In genomic region chr6:69339163-69339550, GRCh38 we compare ENCODE assay signal across 8 cellular contexts.
"Had no signal": no experiment of that assay in that cellular context is flagged by ENCODE, and none has a peak within 500 bp of the region (broad histone marks: within the 10 kb centered on the region; RNA-seq: fewer than 3 reads in every experiment).

No MANE protein-coding gene starts in this region.

- H3K4me3 ChIP-seq: GM23248, HAP-1, K562 had no signal

- ATAC-seq: HCT116, K562 had no signal

- DNase-seq: GM23248, GOT3, H7, HFFc6, IMR-90 had no signal
